ENCODE assay signal across 8 cellular contexts in genomic region chr15:69413822-69414701, GRCh38. TPM values are rescaled to one million over a fixed set of nuclear protein-coding genes. Genes with fewer than 3 reads are reported as not detected.
DNase-seq lines count a peak whose midpoint lies in the region; ATAC-seq and TF ChIP-seq lines count a peak whose summit lies in the region.

TSS of gene KIF23 (plus strand) at chr15:69414349. CDS start at chr15:69414466, 117 bp downstream.

- DNase-seq in DMS 273 (lab: John Stamatoyannopoulos, UW; ENCODE audit: unreplicated experiment) (peak; percentile 96), HuH-7.5 (ENCODE audit: low spot score) (peak; percentile 97), OCI-M1 (lab: John Stamatoyannopoulos, UW) (peak; percentile 96), activated T-cell treated with anti-CD3 and anti-CD28 coated beads for 24 hours (ENCODE audit: low read depth) (peak; percentile 88), epithelial cell of prostate (ENCODE audit: low read depth, low spot score) (peak; percentile 86), mucosa of descending colon (peak; percentile 96 to 97 (median 96))
- DNase-seq in stimulated activated CD8-positive, alpha-beta memory T cell treated with anti-CD3 and anti-CD28 coated beads, Interleukin-4, amount 100 ng/mL, for 24 hours (ENCODE audit: low read depth): peak; percentile 87

- ATAC-seq in GM21526 (IDR thresholded peaks at IDR 0.05; ENCODE audit: low FRiP score, unreplicated experiment) (peak; percentile 94), mucosa of descending colon (peak; percentile 99)

- intact Hi-C loops in mucosa of descending colon (cut with DNase I, micrococcal nuclease): no loop called here

- H3K4me1 ChIP-seq in mucosa of descending colon (ENCODE audit: low read depth): peaks cover 5% of the 10 kb centered on the region

- H3K9me3 ChIP-seq in mucosa of descending colon: no peaks in the 10 kb centered on the region

- no peaks in the 10 kb centered on the region for H3K36me3 ChIP-seq in mucosa of descending colon (ENCODE audit: low read depth)

- TF ChIP-seq CTCF in mucosa of descending colon (IDR thresholded peaks at IDR 0.05): no peak

- peak within 1 kb of the TSS; percentile 81 for H3K27ac ChIP-seq in epithelial cell of prostate

- peak within 1 kb of the TSS; percentile 61 for H3K4me3 ChIP-seq in mucosa of descending colon

RNA-seq across cellular contexts. Expression of gene KIF23, which starts in this region (rescaled TPM):
- 10 to 100 TPM in 1 of 3 donors, 1 to 10 TPM in 2; 3.1 to 11.2 (median 4.4) TPM for total RNA-seq in mucosa of descending colon

Comparison
In these comparisons a context has a peak if more than half of its experiments do, and no peak if none do; other contexts are left out.
1. Peak in every context shown above with its lines: DNase-seq, ATAC-seq, H3K4me3 ChIP-seq and H3K27ac ChIP-seq.